In the genomic region with DNA sequence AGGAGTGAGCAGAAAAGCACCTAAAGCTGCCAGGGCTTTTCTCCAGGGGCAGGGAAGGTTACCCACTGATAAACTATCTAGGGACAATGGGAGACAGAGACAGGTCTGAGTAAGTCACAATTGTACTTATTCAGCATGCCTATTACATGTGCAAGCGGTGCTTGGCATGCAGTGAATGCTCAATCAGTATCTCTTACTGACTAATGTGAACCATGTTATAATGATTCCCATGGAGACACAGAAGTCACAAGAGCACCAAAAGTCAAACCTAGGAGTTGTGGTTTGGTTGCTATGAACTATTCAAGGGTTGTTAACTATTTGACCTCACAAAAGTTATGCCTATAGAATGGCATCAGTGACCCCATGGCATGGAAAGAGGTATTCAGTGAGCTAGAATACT, we compare ENCODE assay signal across 22 cellular contexts. TPM values are rescaled to one million over a fixed set of nuclear protein-coding genes. Genes with fewer than 3 reads are reported as not detected.
"Had no signal": no experiment of that assay in that cellular context is flagged by ENCODE, and none has a peak within 500 bp of the region (broad histone marks: within the 10 kb centered on the region; RNA-seq: fewer than 3 reads in every experiment).

No MANE protein-coding gene starts in this region.

- H3K9ac ChIP-seq: parathyroid adenoma had no signal

- H3K27me3 ChIP-seq: colonic mucosa, esophagus squamous epithelium, right lobe of liver, spleen, thyroid gland, upper lobe of left lung, uterus had no signal

- H3K79me2 ChIP-seq: parathyroid adenoma had no signal

- H3K36me3 ChIP-seq: colonic mucosa, esophagus squamous epithelium, right lobe of liver, spleen, thyroid gland, upper lobe of left lung, uterus had no signal

- H3K27me3 Mint-ChIP-seq: stimulated activated naive B cell treated with anti-CD40 and anti-IgM and Interleukin-4, amounts not matched to agents 10 μg/mL and 1 μg/mL and 100 μg/mL, for 72 hours had no signal

- H3K27ac ChIP-seq: colonic mucosa, esophagus squamous epithelium, foreskin keratinocyte, parathyroid adenoma, psoas muscle, right lobe of liver, spleen, thyroid gland, upper lobe of left lung, uterus had no signal

- ATAC-seq: foreskin keratinocyte; left cardiac atrium; left ventricle myocardium superior; psoas muscle; right lobe of liver; stimulated activated naive B cell treated with anti-CD40 and anti-IgM and Interleukin-4, amounts not matched to agents 10 μg/mL and 1 μg/mL and 100 μg/mL, for 72 hours had no signal

- DNase-seq: colonic mucosa; dermis blood vessel endothelial cell; esophagus squamous epithelium; foreskin keratinocyte; immature natural killer cell; left cardiac atrium; left ventricle myocardium superior; mesenchymal stem cell; midbrain; nephron progenitor cell; psoas muscle; retina; right lobe of liver; spleen; stimulated activated CD4-positive, alpha-beta T cell treated with anti-CD3 and anti-CD28 coated beads, Interleukin-2, amount 100 ng/mL, for 24 hours; stimulated activated CD4-positive, alpha-beta T cell treated with anti-CD3 and anti-CD28 coated beads, Interleukin-4, amount 100 ng/mL, for 4 hours; stimulated activated naive B cell treated with anti-CD40 and anti-IgM and Interleukin-4, amounts not matched to agents 10 μg/mL and 1 μg/mL and 100 μg/mL, for 72 hours; thyroid gland; upper lobe of left lung; uterus had no signal

- H3K9me3 ChIP-seq: colonic mucosa, esophagus squamous epithelium, psoas muscle, right lobe of liver, spleen, thyroid gland, upper lobe of left lung, uterus had no signal

- H3K4me1 ChIP-seq: colonic mucosa, foreskin keratinocyte, parathyroid adenoma, psoas muscle, right lobe of liver, thyroid gland, upper lobe of left lung, uterus had no signal

- H3K27ac Mint-ChIP-seq: immature natural killer cell; nephron progenitor cell; stimulated activated naive B cell treated with anti-CD40 and anti-IgM and Interleukin-4, amounts not matched to agents 10 μg/mL and 1 μg/mL and 100 μg/mL, for 72 hours had no signal

- H3K36me3 Mint-ChIP-seq: stimulated activated naive B cell treated with anti-CD40 and anti-IgM and Interleukin-4, amounts not matched to agents 10 μg/mL and 1 μg/mL and 100 μg/mL, for 72 hours had no signal

- H2AFZ ChIP-seq: parathyroid adenoma had no signal

- H3K4me3 Mint-ChIP-seq: nephron progenitor cell; stimulated activated naive B cell treated with anti-CD40 and anti-IgM and Interleukin-4, amounts not matched to agents 10 μg/mL and 1 μg/mL and 100 μg/mL, for 72 hours had no signal

- H3K9me3 Mint-ChIP-seq: stimulated activated naive B cell treated with anti-CD40 and anti-IgM and Interleukin-4, amounts not matched to agents 10 μg/mL and 1 μg/mL and 100 μg/mL, for 72 hours had no signal

- H3K4me3 ChIP-seq: colonic mucosa, esophagus squamous epithelium, lung, psoas muscle, right lobe of liver, spleen, thyroid gland, upper lobe of left lung, uterus had no signal

RNA-seq across cellular contexts. Expression of a gene that starts 50.0 kb away (rescaled TPM):
- total RNA-seq: foreskin keratinocyte had no signal
